Comparison of ENCODE assay signal across 28 cellular contexts in genomic region chrX:97387004-97387403, GRCh38.
"Had no signal": no experiment of that assay in that cellular context is flagged by ENCODE, and none has a peak within 500 bp of the region (broad histone marks: within the 10 kb centered on the region; RNA-seq: fewer than 3 reads in every experiment).

No MANE protein-coding gene starts in this region.

- H3K4me1 ChIP-seq: gastroesophageal sphincter, heart left ventricle, neural progenitor cell, parathyroid adenoma, prostate gland, right atrium auricular region, suprapubic skin, thyroid gland, vagina had no signal

- H3K27me3 Mint-ChIP-seq: naive B cell; natural killer cell treated with Interleukin-12 subunit alpha and Interleukin-12 subunit beta and Interleukin-15 and Interleukin-18, amount 100 ng/mL, for 72 hours; stimulated activated naive CD8-positive, alpha-beta T cell treated with anti-CD3 and anti-CD28 coated beads, Interleukin-15, amount 100 ng/mL, for 72 hours had no signal

- H3K4me3 Mint-ChIP-seq: mesothelial cell of epicardium; naive B cell; natural killer cell treated with Interleukin-12 subunit alpha and Interleukin-12 subunit beta and Interleukin-15 and Interleukin-18, amount 100 ng/mL, for 72 hours; neural progenitor cell; stimulated activated naive CD8-positive, alpha-beta T cell treated with anti-CD3 and anti-CD28 coated beads, Interleukin-15, amount 100 ng/mL, for 72 hours had no signal

- H3K36me3 Mint-ChIP-seq: naive B cell; natural killer cell treated with Interleukin-12 subunit alpha and Interleukin-12 subunit beta and Interleukin-15 and Interleukin-18, amount 100 ng/mL, for 72 hours had no signal

- H3K4me1 Mint-ChIP-seq: mesothelial cell of epicardium, neural progenitor cell had no signal

- ATAC-seq: esophagus mucosa; gastroesophageal sphincter; heart left ventricle; left lobe of liver; mucosa of descending colon; natural killer cell treated with Interleukin-12 subunit alpha and Interleukin-12 subunit beta and Interleukin-15 and Interleukin-18, amount 100 ng/mL, for 72 hours; sciatic nerve; stimulated activated naive CD8-positive, alpha-beta T cell treated with anti-CD3 and anti-CD28 coated beads, Interleukin-15, amount 100 ng/mL, for 72 hours had no signal

- H3K27me3 ChIP-seq: gastroesophageal sphincter, heart left ventricle, hepatocyte, neural progenitor cell, right atrium auricular region, suprapubic skin, thyroid gland, vagina had no signal

- H3K27ac Mint-ChIP-seq: mesothelial cell of epicardium; natural killer cell treated with Interleukin-12 subunit alpha and Interleukin-12 subunit beta and Interleukin-15 and Interleukin-18, amount 100 ng/mL, for 72 hours; neural progenitor cell had no signal

- H3K9me3 Mint-ChIP-seq: naive B cell; natural killer cell treated with Interleukin-12 subunit alpha and Interleukin-12 subunit beta and Interleukin-15 and Interleukin-18, amount 100 ng/mL, for 72 hours; stimulated activated naive CD8-positive, alpha-beta T cell treated with anti-CD3 and anti-CD28 coated beads, Interleukin-15, amount 100 ng/mL, for 72 hours had no signal

- DNase-seq: dorsolateral prefrontal cortex; effector CD4-positive, alpha-beta T cell; foreskin fibroblast; heart left ventricle; kidney; mesenchymal stem cell; mucosa of descending colon; naive B cell; stimulated activated CD4-positive, alpha-beta T cell treated with anti-CD3 and anti-CD28 coated beads, Interleukin-2, amount 100 ng/mL, for 24 hours; stimulated activated CD4-positive, alpha-beta T cell treated with anti-CD3 and anti-CD28 coated beads, Interleukin-4, amount 100 ng/mL, for 4 hours; stimulated activated naive CD4-positive, alpha-beta T cell; stimulated activated naive CD8-positive, alpha-beta T cell treated with anti-CD3 and anti-CD28 coated beads, Interleukin-15, amount 100 ng/mL, for 72 hours; thyroid gland; trophoblast cell had no signal

- H3K27ac ChIP-seq: dorsolateral prefrontal cortex, epithelial cell of prostate, gastroesophageal sphincter, heart left ventricle, hepatocyte, neural progenitor cell, parathyroid adenoma, prostate gland, right atrium auricular region, suprapubic skin, thyroid gland, vagina had no signal
